14 cellular contexts compared by ENCODE assay signal in genomic region chr1:99441234-99442095, GRCh38.
DNase-seq lines count a peak whose midpoint lies in the region; ATAC-seq, FAIRE-seq and TF ChIP-seq lines count a peak whose summit lies in the region.
"Had no signal": no experiment of that assay in that cellular context is flagged by ENCODE, and none has a peak within 500 bp of the region (broad histone marks: within the 10 kb centered on the region; RNA-seq: fewer than 3 reads in every experiment).

No MANE protein-coding gene starts in this region.

- no peaks in the 10 kb centered on the region for H3K9me3 Mint-ChIP-seq in activated naive CD8-positive, alpha-beta T cell treated with anti-CD3 and anti-CD28 coated beads, Interleukin-2, amount 10 ng/mL, durations not matched to agents 7 days and 5 days
- no peaks in the 10 kb centered on the region for H3K9me3 Mint-ChIP-seq in mesothelial cell of epicardium

- intact Hi-C loops in aorta (cut with DNase I), result no loop called here

- WGBS in aorta, 2 donors, result 62 to 63% methylated on average over 8 of the region's 8 CpGs

- no peak for TF ChIP-seq CTCF in mesothelial cell of epicardium (IDR thresholded peaks at IDR 0.05; ENCODE audit: unreplicated experiment)

- ATAC-seq in activated naive CD8-positive, alpha-beta T cell treated with anti-CD3 and anti-CD28 coated beads, Interleukin-2, amount 10 ng/mL, durations not matched to agents 7 days and 5 days (ENCODE audit: low read depth), result peak; percentile 98
- ATAC-seq in aorta (ENCODE audit: low FRiP score), result no peak

- no peaks in the 10 kb centered on the region for H3K27me3 ChIP-seq in aorta (ENCODE audit: control insufficient read depth in 1 of 2, insufficient read depth in 2 of 2, low read length in 1 of 2)
- no peaks in the 10 kb centered on the region for H3K27me3 ChIP-seq in Karpas-422 (ENCODE audit: low read length)
- H3K27me3 ChIP-seq: colonic mucosa had no signal

- no peak overlapping the region for H3K4me2 ChIP-seq in Karpas-422 (ENCODE audit: low read depth, low read length, poor library complexity, severe bottlenecking)

- H3K36me3 Mint-ChIP-seq in activated naive CD8-positive, alpha-beta T cell treated with anti-CD3 and anti-CD28 coated beads, Interleukin-2, amount 10 ng/mL, durations not matched to agents 7 days and 5 days, result no peaks in the 10 kb centered on the region
- H3K36me3 Mint-ChIP-seq in mesothelial cell of epicardium, result no peaks in the 10 kb centered on the region

- no peaks in the 10 kb centered on the region for H3K36me3 ChIP-seq in aorta (ENCODE audit: control insufficient read depth in 1 of 2, insufficient read depth in 2 of 2, low read length in 1 of 2)
- H3K36me3 ChIP-seq in Karpas-422 (ENCODE audit: insufficient read depth, low read length), result no peaks in the 10 kb centered on the region
- H3K36me3 ChIP-seq: colonic mucosa, prostate gland had no signal

- no peaks in the 10 kb centered on the region for H3K4me1 ChIP-seq in aorta (ENCODE audit: control insufficient read depth in 1 of 2, insufficient read depth in 2 of 2, low read length in 2 of 2)
- H3K4me1 ChIP-seq in Karpas-422 (ENCODE audit: low read length), result no peaks in the 10 kb centered on the region
- H3K4me1 ChIP-seq: colonic mucosa, prostate gland had no signal

- H3K79me2 ChIP-seq in Karpas-422 (ENCODE audit: low read length), result no peaks in the 10 kb centered on the region

- peaks cover 9% of the 10 kb centered on the region for H3K27me3 Mint-ChIP-seq in activated naive CD8-positive, alpha-beta T cell treated with anti-CD3 and anti-CD28 coated beads, Interleukin-2, amount 10 ng/mL, durations not matched to agents 7 days and 5 days
- H3K27me3 Mint-ChIP-seq in mesothelial cell of epicardium (ENCODE audit: low read depth), result no peaks in the 10 kb centered on the region

- H2AFZ ChIP-seq in Karpas-422 (ENCODE audit: low read length), result no peak overlapping the region

- no peaks in the 10 kb centered on the region for H4K20me1 ChIP-seq in Karpas-422 (ENCODE audit: insufficient read depth, low read depth, low read length)

- no peak for FAIRE-seq in HTR-8/SVneo (lab: Jason Lieb, UNC)
- FAIRE-seq: islet of Langerhans had no signal

- no peak overlapping the region for H3K27ac Mint-ChIP-seq in activated naive CD8-positive, alpha-beta T cell treated with anti-CD3 and anti-CD28 coated beads, Interleukin-2, amount 10 ng/mL, durations not matched to agents 7 days and 5 days
- peak overlapping the region; percentile 7 for H3K27ac Mint-ChIP-seq in mesothelial cell of epicardium

- H3K9me3 ChIP-seq in aorta (ENCODE audit: control insufficient read depth, low read length) (no peaks in the 10 kb centered on the region), Karpas-422 (ENCODE audit: low read length) (no peaks in the 10 kb centered on the region)
- H3K9me3 ChIP-seq: colonic mucosa, prostate gland had no signal

- no peak overlapping the region for H3K9ac ChIP-seq in Karpas-422 (ENCODE audit: low read length)

- H3K9me2 ChIP-seq in Karpas-422 (replicated peaks; ENCODE audit: insufficient read depth, low read length), result no peaks in the 10 kb centered on the region

- POLR2A ChIA-PET in activated naive CD8-positive, alpha-beta T cell treated with anti-CD3 and anti-CD28 coated beads, Interleukin-2, amount 10 ng/mL, durations not matched to agents 7 days and 5 days (lab: Charles Lee), result no interaction called here

- DNase-seq in EL, result peak; percentile 81
- DNase-seq in HTR-8/SVneo (ENCODE audit: insufficient read length, low spot score), result peak; percentile 6
- no peak for DNase-seq in activated naive CD8-positive, alpha-beta T cell treated with anti-CD3 and anti-CD28 coated beads, Interleukin-2, amount 10 ng/mL, durations not matched to agents 7 days and 5 days
- no peak for DNase-seq in mesothelial cell of epicardium (ENCODE audit: low spot score in 2 of 2, unreplicated experiment in 2 of 2)
- no peak for DNase-seq in activated CD4-positive, CD25-positive, alpha-beta regulatory T cell treated with anti-CD3 and anti-CD28 coated beads, Interleukin-2, amount 50 U/mL, for 72 hours
- no peak for DNase-seq in aorta
- no peak for DNase-seq in NCI-H1417 treated with DMSO at 0.1 percent for 48 hours (lab: John Stamatoyannopoulos, UW)
- DNase-seq in Karpas-422, result no peak
- DNase-seq: activated CD4-positive, alpha-beta T cell treated with anti-CD3 and anti-CD28 coated beads for 1 hour; colonic mucosa; GF-D8; stimulated activated CD8-positive, alpha-beta memory T cell treated with anti-CD3 and anti-CD28 coated beads, Interleukin-4, amount 100 ng/mL, for 48 hours had no signal

- H3K4me3 ChIP-seq in aorta (ENCODE audit: low read length in 2 of 2) (no peak overlapping the region), Karpas-422 (ENCODE audit: low read length) (no peak overlapping the region)
- H3K4me3 ChIP-seq: colonic mucosa, prostate gland had no signal

- peak overlapping the region; percentile 7 for H3K4me3 Mint-ChIP-seq in activated naive CD8-positive, alpha-beta T cell treated with anti-CD3 and anti-CD28 coated beads, Interleukin-2, amount 10 ng/mL, durations not matched to agents 7 days and 5 days
- H3K4me3 Mint-ChIP-seq in mesothelial cell of epicardium, result no peak overlapping the region

- H3K27ac ChIP-seq in aorta (ENCODE audit: low read depth in 1 of 2, low read length in 2 of 2), result no peak overlapping the region
- H3K27ac ChIP-seq in Karpas-422 (ENCODE audit: low read length), result no peak overlapping the region
- H3K27ac ChIP-seq: colonic mucosa, prostate gland had no signal

- peaks cover 14% of the 10 kb centered on the region for H3K4me1 Mint-ChIP-seq in activated naive CD8-positive, alpha-beta T cell treated with anti-CD3 and anti-CD28 coated beads, Interleukin-2, amount 10 ng/mL, durations not matched to agents 7 days and 5 days
- H3K4me1 Mint-ChIP-seq in mesothelial cell of epicardium, result peaks cover 14% of the 10 kb centered on the region

Comparison
In these comparisons a context has a peak if more than half of its experiments do, and no peak if none do; other contexts are left out.
1. DNase-seq: peak in EL (single experiment) and HTR-8/SVneo (single experiment); none in activated naive CD8-positive, alpha-beta T cell treated with anti-CD3 and anti-CD28 coated beads, Interleukin-2, amount 10 ng/mL, durations not matched to agents 7 days and 5 days (single experiment), mesothelial cell of epicardium (0 of 2), activated CD4-positive, CD25-positive, alpha-beta regulatory T cell treated with anti-CD3 and anti-CD28 coated beads, Interleukin-2, amount 50 U/mL, for 72 hours (single experiment), aorta (0 of 2), NCI-H1417 treated with DMSO at 0.1 percent for 48 hours (single experiment) and Karpas-422 (single experiment).